ENCODE assay signal across 25 cellular contexts in the genomic region with DNA sequence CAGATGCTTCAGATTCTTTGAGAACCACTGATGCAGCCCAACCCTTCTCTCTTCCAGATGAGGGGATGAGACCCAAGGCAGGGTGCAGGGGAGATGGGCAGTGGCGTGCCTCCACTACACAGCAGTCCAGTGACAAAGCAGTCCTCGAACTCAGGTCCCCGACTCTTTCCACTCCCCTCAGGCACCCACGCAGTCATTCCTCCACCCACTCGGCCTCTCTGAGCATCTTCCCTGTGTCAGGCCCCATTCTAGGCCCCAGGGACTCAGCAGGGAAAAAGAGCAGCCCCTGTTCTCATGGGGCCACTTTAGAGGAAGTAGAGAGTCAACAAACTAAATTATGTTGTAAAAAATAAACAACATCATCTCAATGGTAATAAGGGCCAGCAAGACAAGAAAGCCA. TPM values are rescaled to one million over a fixed set of nuclear protein-coding genes. Genes with fewer than 3 reads are reported as not detected.
"Had no signal": no experiment of that assay in that cellular context is flagged by ENCODE, and none has a peak within 500 bp of the region (broad histone marks: within the 10 kb centered on the region; RNA-seq: fewer than 3 reads in every experiment).

No MANE protein-coding gene starts in this region.

- H3K27ac ChIP-seq: foreskin keratinocyte, neutrophil, psoas muscle, stomach had no signal

- H3K4me3 ChIP-seq: lower lobe of right lung, pancreas, psoas muscle, stomach, upper lobe of left lung had no signal

- H3K36me3 ChIP-seq: lower lobe of right lung, neutrophil, pancreas, stomach, upper lobe of left lung had no signal

- H3K27me3 Mint-ChIP-seq: brain had no signal

- H3K27ac Mint-ChIP-seq: activated naive CD4-positive, alpha-beta T cell treated with anti-CD3 and anti-CD28 coated beads, Interleukin-2, amount 10 ng/mL, durations not matched to agents 7 days and 5 days; activated naive CD8-positive, alpha-beta T cell treated with anti-CD3 and anti-CD28 coated beads, Interleukin-2, amount 50 U/mL, for 24 hours; stimulated activated memory B cell treated with anti-CD40 and anti-IgM and Interleukin-4, amounts not matched to agents 10 μg/mL and 1 μg/mL and 100 μg/mL, for 72 hours; T-helper 1 cell treated with Interleukin-12 subunit alpha and Interleukin-12 subunit beta and Interleukin-4 antibody, amounts not matched to agents 30 μg/mL and 1 μg/mL, for 36 hours; WTC11 had no signal

- DNase-seq: activated CD4-positive, alpha-beta T cell treated with anti-CD3 and anti-CD28 coated beads, Interleukin-2, amount 50 U/mL, for 48 hours; activated CD8-positive, alpha-beta memory T cell treated with anti-CD3 and anti-CD28 coated beads, Interleukin-2, amount 50 U/mL, for 48 hours; activated effector memory CD4-positive, alpha-beta T cell treated with Interleukin-2 at 50 U/mL for 16 hours; activated naive CD4-positive, alpha-beta T cell treated with anti-CD3 and anti-CD28 coated beads, Interleukin-2, amount 10 ng/mL, durations not matched to agents 7 days and 5 days; activated naive CD8-positive, alpha-beta T cell treated with anti-CD3 and anti-CD28 coated beads, Interleukin-2, amount 50 U/mL, for 24 hours; activated T-cell treated with anti-CD3 and anti-CD28 coated beads, Interleukin-2, amount 50 U/mL, for 4 hours; central memory CD4-positive, alpha-beta T cell; effector memory CD4-positive, alpha-beta T cell; foreskin keratinocyte; lower lobe of right lung; naive thymus-derived CD4-positive, alpha-beta T cell; psoas muscle; small intestine; stimulated activated CD4-positive, alpha-beta T cell treated with anti-CD3 and anti-CD28 coated beads, Interleukin-15, amount 100 ng/mL, for 24 hours; stomach; T1000 had no signal

- H3K4me3 Mint-ChIP-seq: activated naive CD4-positive, alpha-beta T cell treated with anti-CD3 and anti-CD28 coated beads, Interleukin-2, amount 10 ng/mL, durations not matched to agents 7 days and 5 days; activated naive CD8-positive, alpha-beta T cell treated with anti-CD3 and anti-CD28 coated beads, Interleukin-2, amount 50 U/mL, for 24 hours; activated T-cell treated with anti-CD3 and anti-CD28 coated beads, Interleukin-2, amount 50 U/mL, for 4 hours; brain; naive thymus-derived CD4-positive, alpha-beta T cell; stimulated activated memory B cell treated with anti-CD40 and anti-IgM and Interleukin-4, amounts not matched to agents 10 μg/mL and 1 μg/mL and 100 μg/mL, for 72 hours; T-helper 1 cell treated with Interleukin-12 subunit alpha and Interleukin-12 subunit beta and Interleukin-4 antibody, amounts not matched to agents 30 μg/mL and 1 μg/mL, for 36 hours; WTC11 had no signal

- ATAC-seq: activated naive CD8-positive, alpha-beta T cell treated with anti-CD3 and anti-CD28 coated beads, Interleukin-2, amount 50 U/mL, for 24 hours; activated T-cell treated with anti-CD3 and anti-CD28 coated beads, Interleukin-2, amount 50 U/mL, for 4 hours; foreskin keratinocyte; naive thymus-derived CD4-positive, alpha-beta T cell; psoas muscle; stimulated activated memory B cell treated with anti-CD40 and anti-IgM and Interleukin-4, amounts not matched to agents 10 μg/mL and 1 μg/mL and 100 μg/mL, for 72 hours had no signal

- H3K27me3 ChIP-seq: pancreas, upper lobe of left lung had no signal

- H3K4me1 Mint-ChIP-seq: activated naive CD4-positive, alpha-beta T cell treated with anti-CD3 and anti-CD28 coated beads, Interleukin-2, amount 10 ng/mL, durations not matched to agents 7 days and 5 days; activated naive CD8-positive, alpha-beta T cell treated with anti-CD3 and anti-CD28 coated beads, Interleukin-2, amount 50 U/mL, for 24 hours; naive thymus-derived CD4-positive, alpha-beta T cell; stimulated activated memory B cell treated with anti-CD40 and anti-IgM and Interleukin-4, amounts not matched to agents 10 μg/mL and 1 μg/mL and 100 μg/mL, for 72 hours had no signal

- H3K9me3 ChIP-seq: lower lobe of right lung, neutrophil, pancreas, psoas muscle, stomach, upper lobe of left lung had no signal

- H3K36me3 Mint-ChIP-seq: activated naive CD4-positive, alpha-beta T cell treated with anti-CD3 and anti-CD28 coated beads, Interleukin-2, amount 10 ng/mL, durations not matched to agents 7 days and 5 days; brain; naive thymus-derived CD4-positive, alpha-beta T cell; stimulated activated memory B cell treated with anti-CD40 and anti-IgM and Interleukin-4, amounts not matched to agents 10 μg/mL and 1 μg/mL and 100 μg/mL, for 72 hours; WTC11 had no signal

- H3K9me3 Mint-ChIP-seq: activated naive CD4-positive, alpha-beta T cell treated with anti-CD3 and anti-CD28 coated beads, Interleukin-2, amount 10 ng/mL, durations not matched to agents 7 days and 5 days; activated naive CD8-positive, alpha-beta T cell treated with anti-CD3 and anti-CD28 coated beads, Interleukin-2, amount 50 U/mL, for 24 hours; activated T-cell treated with anti-CD3 and anti-CD28 coated beads, Interleukin-2, amount 50 U/mL, for 4 hours; brain; naive thymus-derived CD4-positive, alpha-beta T cell; stimulated activated memory B cell treated with anti-CD40 and anti-IgM and Interleukin-4, amounts not matched to agents 10 μg/mL and 1 μg/mL and 100 μg/mL, for 72 hours; T-helper 1 cell treated with Interleukin-12 subunit alpha and Interleukin-12 subunit beta and Interleukin-4 antibody, amounts not matched to agents 30 μg/mL and 1 μg/mL, for 36 hours; WTC11 had no signal

RNA-seq across cellular contexts. Expression of a gene that starts 15.2 kb away (rescaled TPM):
- total RNA-seq: activated CD8-positive, alpha-beta memory T cell treated with anti-CD3 and anti-CD28 coated beads for 36 hours; dermis microvascular lymphatic vessel endothelial cell; foreskin keratinocyte; naive thymus-derived CD4-positive, alpha-beta T cell had no signal
- polyA plus RNA-seq: foreskin keratinocyte; naive thymus-derived CD4-positive, alpha-beta T cell had no signal
